Comparison of ENCODE assay signal across 20 cellular contexts in the genomic region with DNA sequence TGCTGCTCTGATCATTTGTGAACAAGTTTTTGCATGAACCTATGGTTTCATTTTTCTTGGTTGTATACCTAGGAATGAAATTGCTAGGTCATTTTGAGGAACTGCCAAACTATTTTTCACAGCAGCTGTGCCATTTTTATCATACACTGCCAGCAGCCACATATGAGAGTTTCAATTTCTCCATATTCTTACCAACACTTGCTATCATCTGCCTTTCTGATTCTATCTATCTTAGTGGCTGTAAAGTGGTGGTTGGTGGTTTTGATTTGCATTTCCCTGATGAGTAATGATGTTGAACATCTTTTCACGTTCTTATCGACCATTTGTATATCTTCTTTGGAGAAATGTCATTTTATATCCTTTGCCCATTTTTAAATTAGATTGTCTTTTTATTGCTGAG.
DNase-seq lines count a peak whose midpoint lies in the region; ATAC-seq and TF ChIP-seq lines count a peak whose summit lies in the region.
"Had no signal": no experiment of that assay in that cellular context is flagged by ENCODE, and none has a peak within 500 bp of the region (broad histone marks: within the 10 kb centered on the region; RNA-seq: fewer than 3 reads in every experiment).

No MANE protein-coding gene starts in this region.

- no peaks in the 10 kb centered on the region for H3K4me1 Mint-ChIP-seq in activated CD4-positive, alpha-beta T cell treated with anti-CD3 and anti-CD28 coated beads, Interleukin-2, amount 10 ng/mL, durations not matched to agents 24 days and 14 days
- H3K4me1 Mint-ChIP-seq: activated naive CD4-positive, alpha-beta T cell treated with anti-CD3 and anti-CD28 coated beads, Interleukin-2, amount 50 U/mL, for 24 hours had no signal

- H3K27ac Mint-ChIP-seq in activated CD4-positive, alpha-beta T cell treated with anti-CD3 and anti-CD28 coated beads, Interleukin-2, amount 10 ng/mL, durations not matched to agents 24 days and 14 days, result no peak overlapping the region
- H3K27ac Mint-ChIP-seq: activated naive CD4-positive, alpha-beta T cell treated with anti-CD3 and anti-CD28 coated beads, Interleukin-2, amount 50 U/mL, for 24 hours had no signal

- no peaks in the 10 kb centered on the region for H3K4me1 ChIP-seq in BE2C
- H3K4me1 ChIP-seq: vagina had no signal

- no peak overlapping the region for H3K4me3 Mint-ChIP-seq in activated CD4-positive, alpha-beta T cell treated with anti-CD3 and anti-CD28 coated beads, Interleukin-2, amount 10 ng/mL, durations not matched to agents 24 days and 14 days
- H3K4me3 Mint-ChIP-seq: activated naive CD4-positive, alpha-beta T cell treated with anti-CD3 and anti-CD28 coated beads, Interleukin-2, amount 50 U/mL, for 24 hours; neural crest cell had no signal

- H3K36me3 ChIP-seq in GM06990 (ENCODE audit: control insufficient read depth, insufficient read depth, low read length) (no peaks in the 10 kb centered on the region), BE2C (no peaks in the 10 kb centered on the region)
- H3K36me3 ChIP-seq: brain microvascular endothelial cell, gastrocnemius medialis, vagina had no signal

- intact Hi-C loops in activated CD4-positive, alpha-beta T cell treated with anti-CD3 and anti-CD28 coated beads, Interleukin-2, amount 10 ng/mL, durations not matched to agents 24 days and 14 days (cut with micrococcal nuclease), result no loop called here

- no peak for TF ChIP-seq CTCF in GM06990 (IDR thresholded peaks at IDR 0.05; ENCODE audit: insufficient read depth, low read length, poor library complexity, severe bottlenecking)
- no peak for TF ChIP-seq CTCF in BE2C (IDR thresholded peaks at IDR 0.05; ENCODE audit: low read depth, low read length)

- ATAC-seq in GM18858 (IDR thresholded peaks at IDR 0.05; ENCODE audit: unreplicated experiment) (peak; percentile 74), HG02678 (IDR thresholded peaks at IDR 0.05; ENCODE audit: unreplicated experiment) (peak; percentile 52), GM21423 (IDR thresholded peaks at IDR 0.05; ENCODE audit: unreplicated experiment) (no peak)
- ATAC-seq: gastrocnemius medialis had no signal

- H3K4me3 ChIP-seq in GM06990 (replicated peaks; ENCODE audit: low read depth, low read length) (no peak overlapping the region), BE2C (ENCODE audit: low read depth, low read length) (no peak overlapping the region)
- H3K4me3 ChIP-seq in Jurkat, Clone E6-1 (ENCODE audit: low read length), result no peak overlapping the region
- H3K4me3 ChIP-seq: gastrocnemius medialis, GM23248, vagina had no signal

- no peaks in the 10 kb centered on the region for H3K36me3 Mint-ChIP-seq in activated CD4-positive, alpha-beta T cell treated with anti-CD3 and anti-CD28 coated beads, Interleukin-2, amount 10 ng/mL, durations not matched to agents 24 days and 14 days (ENCODE audit: low read depth)
- H3K36me3 Mint-ChIP-seq: activated naive CD4-positive, alpha-beta T cell treated with anti-CD3 and anti-CD28 coated beads, Interleukin-2, amount 50 U/mL, for 24 hours had no signal

- H3K9me3 ChIP-seq in BE2C, result no peaks in the 10 kb centered on the region
- H3K9me3 ChIP-seq: gastrocnemius medialis, vagina had no signal

- H3K27me3 Mint-ChIP-seq in activated CD4-positive, alpha-beta T cell treated with anti-CD3 and anti-CD28 coated beads, Interleukin-2, amount 10 ng/mL, durations not matched to agents 24 days and 14 days, result no peaks in the 10 kb centered on the region

- H3K27me3 ChIP-seq in GM06990 (replicated peaks; ENCODE audit: control insufficient read depth, insufficient read depth, low read length) (no peaks in the 10 kb centered on the region), BE2C (no peaks in the 10 kb centered on the region)
- H3K27me3 ChIP-seq: brain microvascular endothelial cell, gastrocnemius medialis, vagina had no signal

- peak; percentile 15 for DNase-seq in GM06990 (ENCODE audit: extremely low read depth, insufficient read length)
- DNase-seq in Jurkat, Clone E6-1 (ENCODE audit: low read depth, low spot score), result peak; percentile 74
- no peak for DNase-seq in SHP77 treated with DMSO at 0.1 percent for 48 hours (lab: John Stamatoyannopoulos, UW)
- DNase-seq in BE2C, result no peak
- no peak for DNase-seq in activated CD4-positive, alpha-beta T cell treated with anti-CD3 and anti-CD28 coated beads, Interleukin-2, amount 10 ng/mL, durations not matched to agents 24 days and 14 days
- DNase-seq: ACHN, brain microvascular endothelial cell, gastrocnemius medialis, GM23248, midbrain, NCI-H1417 treated with DMSO at 0.1 percent for 48 hours, NCI-H226, Right ventricle myocardium superior, T-helper 9 cell had no signal

- H3K9me3 Mint-ChIP-seq in activated CD4-positive, alpha-beta T cell treated with anti-CD3 and anti-CD28 coated beads, Interleukin-2, amount 10 ng/mL, durations not matched to agents 24 days and 14 days, result no peaks in the 10 kb centered on the region
- H3K9me3 Mint-ChIP-seq: activated naive CD4-positive, alpha-beta T cell treated with anti-CD3 and anti-CD28 coated beads, Interleukin-2, amount 50 U/mL, for 24 hours had no signal

Comparison
In these comparisons a context has a peak if more than half of its experiments do, and no peak if none do; other contexts are left out.
1. DNase-seq: peak in GM06990 (single experiment) and Jurkat, Clone E6-1 (single experiment); none in SHP77 treated with DMSO at 0.1 percent for 48 hours (single experiment), BE2C (single experiment) and activated CD4-positive, alpha-beta T cell treated with anti-CD3 and anti-CD28 coated beads, Interleukin-2, amount 10 ng/mL, durations not matched to agents 24 days and 14 days (single experiment).